ENCODE assay signal across 29 cellular contexts in genomic region chr10:103534621-103535498, GRCh38. TPM values are rescaled to one million over a fixed set of nuclear protein-coding genes. Genes with fewer than 3 reads are reported as not detected.
A peak's percentile ranks its signal among the peaks of the same experiment; 100 is the strongest.
DNase-seq lines count a peak whose midpoint lies in the region; ATAC-seq and TF ChIP-seq lines count a peak whose summit lies in the region.
"Had no signal": no experiment of that assay in that cellular context is flagged by ENCODE, and none has a peak within 500 bp of the region (broad histone marks: within the 10 kb centered on the region; RNA-seq: fewer than 3 reads in every experiment).

No MANE protein-coding gene starts in this region.

- no peak overlapping the region for H3K27ac Mint-ChIP-seq in WTC11
- H3K27ac Mint-ChIP-seq: activated naive CD8-positive, alpha-beta T cell treated with anti-CD3 and anti-CD28 coated beads, Interleukin-2, amount 50 U/mL, for 24 hours; activated T-helper 2 cell treated with anti-CD3 and anti-CD28 coated beads, Interferon-gamma antibody, Interleukin-2, Interleukin-4, amounts not matched to agents 10 μg/mL and 5 μg/mL and 100 μg/mL, durations not matched to agents 14 hours and 24 hours and 36 hours; brain; IgD-negative memory B cell; naive thymus-derived CD8-positive, alpha-beta T cell; stimulated activated naive CD8-positive, alpha-beta T cell treated with anti-CD3 and anti-CD28 coated beads, Interleukin-15, Interleukin-2, amounts not matched to agents 100 ng/mL and 50 ng/mL, for 24 hours; T-helper 1 cell treated with Interleukin-12 subunit alpha and Interleukin-12 subunit beta and Interleukin-4 antibody, amounts not matched to agents 30 μg/mL and 1 μg/mL, for 36 hours had no signal

- H3K56ac ChIP-seq in mesendoderm (ENCODE audit: low read length): no peak overlapping the region

- H3K4me3 ChIP-seq in left ventricle myocardium inferior (no peak overlapping the region), RWPE2 (ENCODE audit: severe bottlenecking) (no peak overlapping the region), mesendoderm (ENCODE audit: low read length) (no peak overlapping the region)
- H3K4me3 ChIP-seq: BLaER1 treated with 17β-estradiol and CSF1 and Interleukin-3, amounts not matched to agents 10 nM and 100 nM; colonic mucosa; SJCRH30; tibial nerve had no signal

- no peak overlapping the region for H2AK5ac ChIP-seq in mesendoderm (ENCODE audit: low read length)

- H4K5ac ChIP-seq in mesendoderm (ENCODE audit: low read length): no peak overlapping the region

- no peaks in the 10 kb centered on the region for H3K4me1 Mint-ChIP-seq in WTC11
- H3K4me1 Mint-ChIP-seq: activated naive CD8-positive, alpha-beta T cell treated with anti-CD3 and anti-CD28 coated beads, Interleukin-2, amount 50 U/mL, for 24 hours; brain; IgD-negative memory B cell; naive thymus-derived CD8-positive, alpha-beta T cell had no signal

- TF ChIP-seq CTCF in left ventricle myocardium inferior (IDR thresholded peaks at IDR 0.05; ENCODE audit: borderline replicate concordance) (no peak), RWPE2 (IDR thresholded peaks at IDR 0.05; ENCODE audit: poor library complexity, severe bottlenecking) (no peak), WTC11 (IDR thresholded peaks at IDR 0.05) (no peak)

- POLR2A ChIA-PET in WTC11 (lab: Charles Lee): no interaction called here

- CTCF ChIA-PET in WTC11 (lab: Charles Lee): interaction anchor here (0.6 to 1.6 kb wide), 5 partner anchors 8 to 58 kb away, joined by 3 to 7 read pairs (median 3); no protein-coding TSS in a partner anchor

- H3K9me3 ChIP-seq in left ventricle myocardium inferior (replicated peaks) (peaks cover 27% of the 10 kb centered on the region), RWPE2 (ENCODE audit: severe bottlenecking) (peaks cover 2% of the 10 kb centered on the region)
- H3K9me3 ChIP-seq: colonic mucosa had no signal

- H3K9ac ChIP-seq in mesendoderm (ENCODE audit: low read length): no peak overlapping the region
- H3K9ac ChIP-seq: BLaER1 treated with 17β-estradiol and CSF1 and Interleukin-3, amounts not matched to agents 10 nM and 100 nM had no signal

- DNase-seq in cardiac septum (ENCODE audit: low spot score) (peak; percentile 44), left ventricle myocardium inferior (no peak), RWPE2 (ENCODE audit: low spot score) (peak; percentile 25), mesendoderm (no peak), WTC11 (ENCODE audit: low spot score) (no peak), COLO668 (lab: John Stamatoyannopoulos, UW; ENCODE audit: unreplicated experiment) (no peak), HUDEP-2 (lab: John Stamatoyannopoulos, UW; ENCODE audit: unreplicated experiment in 76 of 76) (no peak)
- DNase-seq: activated CD4-positive, alpha-beta T cell treated with anti-CD3 and anti-CD28 coated beads, Interleukin-2, amount 50 U/mL, for 1 hour; activated CD8-positive, alpha-beta memory T cell treated with anti-CD3 and anti-CD28 coated beads, Interleukin-2, amount 50 U/mL, for 4 hours; activated naive CD8-positive, alpha-beta T cell treated with anti-CD3 and anti-CD28 coated beads, Interleukin-2, amount 50 U/mL, for 24 hours; colonic mucosa; DND-41; kidney glomerular epithelial cell; mammary epithelial cell; NCI-H1694 treated with DMSO at 0.1 percent for 48 hours; NCI-H446 treated with DMSO at 0.1 percent for 48 hours; SJCRH30; stimulated activated CD4-positive, alpha-beta T cell treated with anti-CD3 and anti-CD28 coated beads, Interleukin-4, amount 100 ng/mL, for 24 hours had no signal

- H3K9me3 Mint-ChIP-seq in WTC11: peaks cover 22% of the 10 kb centered on the region

- no peak overlapping the region for H3K18ac ChIP-seq in mesendoderm (ENCODE audit: low read length)

- H3K79me2 ChIP-seq in mesendoderm (ENCODE audit: control insufficient read depth, insufficient read depth, low read length): no peaks in the 10 kb centered on the region

- peaks cover 3% of the 10 kb centered on the region; the same call in 1 of the 2 replicates for H3K27me3 Mint-ChIP-seq in WTC11 (ENCODE audit: low read depth)

- H3K27ac ChIP-seq in left ventricle myocardium inferior (replicated peaks) (no peak overlapping the region), RWPE2 (ENCODE audit: poor library complexity, severe bottlenecking) (no peak overlapping the region), mesendoderm (ENCODE audit: low read depth, low read length) (no peak overlapping the region)
- H3K27ac ChIP-seq: BLaER1 treated with 17β-estradiol and CSF1 and Interleukin-3, amounts not matched to agents 10 nM and 100 nM; colonic mucosa; SJCRH30; tibial nerve had no signal

- H3K4me2 ChIP-seq in mesendoderm (ENCODE audit: low read length): no peak overlapping the region

- no peak overlapping the region for H2BK120ac ChIP-seq in mesendoderm (ENCODE audit: low read depth, low read length)

- intact Hi-C loops in cardiac septum (cut with DNase I): no loop called here
- intact Hi-C loops in left ventricle myocardium inferior (cut with micrococcal nuclease): no loop called here

- WGBS in mesendoderm (ENCODE audit: extremely low coverage, insufficient coverage, low lambda C conversion rate): no CpG with 5 or more reads among the region's 3 CpGs

- H3K4me1 ChIP-seq in left ventricle myocardium inferior (no peaks in the 10 kb centered on the region), RWPE2 (ENCODE audit: insufficient read depth, poor library complexity, severe bottlenecking) (no peaks in the 10 kb centered on the region), mesendoderm (ENCODE audit: control insufficient read depth, low read depth, low read length) (no peaks in the 10 kb centered on the region)
- H3K4me1 ChIP-seq: colonic mucosa, SJCRH30, tibial nerve had no signal

- no peak overlapping the region for H3K4ac ChIP-seq in mesendoderm (ENCODE audit: low read depth, low read length)

- no peaks in the 10 kb centered on the region for H3K79me1 ChIP-seq in mesendoderm (ENCODE audit: low read length)

- ATAC-seq in RWPE2 (ENCODE audit: low read depth): no peak
- ATAC-seq in HG03097 (IDR thresholded peaks at IDR 0.05; ENCODE audit: low FRiP score, unreplicated experiment): no peak
- no peak; the same call in 1 of the 2 replicates for ATAC-seq in WTC11
- ATAC-seq: activated naive CD8-positive, alpha-beta T cell treated with anti-CD3 and anti-CD28 coated beads, Interleukin-2, amount 50 U/mL, for 24 hours; naive thymus-derived CD8-positive, alpha-beta T cell had no signal

- H3K23ac ChIP-seq in mesendoderm (ENCODE audit: low read length): peak overlapping the region; percentile 30

- H4K8ac ChIP-seq in mesendoderm (ENCODE audit: low read depth, low read length): no peak overlapping the region

- H3K36me3 Mint-ChIP-seq in WTC11: peaks cover 13% of the 10 kb centered on the region
- H3K36me3 Mint-ChIP-seq: IgD-negative memory B cell had no signal

- no peak overlapping the region for H2BK5ac ChIP-seq in mesendoderm (ENCODE audit: low read length)

- H3K36me3 ChIP-seq in left ventricle myocardium inferior: no peaks in the 10 kb centered on the region
- H3K36me3 ChIP-seq in RWPE2 (ENCODE audit: low read depth): no peaks in the 10 kb centered on the region
- no peaks in the 10 kb centered on the region for H3K36me3 ChIP-seq in mesendoderm (ENCODE audit: control insufficient read depth, insufficient read depth, low read length)
- H3K36me3 ChIP-seq: BLaER1 treated with 17β-estradiol and CSF1 and Interleukin-3, amounts not matched to agents 10 nM and 100 nM; colonic mucosa; SJCRH30; tibial nerve had no signal

- H3K4me3 Mint-ChIP-seq in WTC11: no peak overlapping the region
- H3K4me3 Mint-ChIP-seq: activated naive CD8-positive, alpha-beta T cell treated with anti-CD3 and anti-CD28 coated beads, Interleukin-2, amount 50 U/mL, for 24 hours; brain; naive thymus-derived CD8-positive, alpha-beta T cell; stimulated activated naive CD8-positive, alpha-beta T cell treated with anti-CD3 and anti-CD28 coated beads, Interleukin-15, Interleukin-2, amounts not matched to agents 100 ng/mL and 50 ng/mL, for 24 hours; T-helper 1 cell treated with Interleukin-12 subunit alpha and Interleukin-12 subunit beta and Interleukin-4 antibody, amounts not matched to agents 30 μg/mL and 1 μg/mL, for 36 hours had no signal

- H3K27me3 ChIP-seq in left ventricle myocardium inferior (ENCODE audit: low read depth): peaks cover 40% of the 10 kb centered on the region
- H3K27me3 ChIP-seq in RWPE2 (ENCODE audit: insufficient read depth, poor library complexity, severe bottlenecking): no peaks in the 10 kb centered on the region
- H3K27me3 ChIP-seq in mesendoderm (ENCODE audit: insufficient read depth, low read length, poor library complexity): no peaks in the 10 kb centered on the region
- H3K27me3 ChIP-seq: BLaER1 treated with 17β-estradiol and CSF1 and Interleukin-3, amounts not matched to agents 10 nM and 100 nM; colonic mucosa; SJCRH30; tibial nerve had no signal

- no peak overlapping the region for H2BK15ac ChIP-seq in mesendoderm (replicated peaks; ENCODE audit: low read depth)

TF ChIP-seq in WTC11, 78 proteins besides CTCF, POLR2A, EP300 and RAD21 (continues in another document):
- TF ChIP-seq ZNF219 (CRISPR knock-in tag; IDR thresholded peaks at IDR 0.05; ENCODE audit: borderline replicate concordance): no peak
- no peak for TF ChIP-seq JUN (CRISPR knock-in tag; IDR thresholded peaks at IDR 0.05)
- TF ChIP-seq, protein P1, sequence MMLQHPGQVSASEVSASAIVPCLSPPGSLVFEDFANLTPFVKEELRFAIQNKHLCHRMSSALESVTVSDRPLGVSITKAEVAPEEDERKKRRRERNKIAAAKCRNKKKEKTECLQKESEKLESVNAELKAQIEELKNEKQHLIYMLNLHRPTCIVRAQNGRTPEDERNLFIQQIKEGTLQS (CRISPR knock-in tag; conservative IDR thresholded peaks at IDR 0.05): no peak
- no peak for TF ChIP-seq SOX15 (CRISPR knock-in tag; IDR thresholded peaks at IDR 0.05)
- no peak for TF ChIP-seq GRHL2 (CRISPR knock-in tag; IDR thresholded peaks at IDR 0.05; ENCODE audit: insufficient replicate concordance, severe bottlenecking)
- TF ChIP-seq, protein P2, sequence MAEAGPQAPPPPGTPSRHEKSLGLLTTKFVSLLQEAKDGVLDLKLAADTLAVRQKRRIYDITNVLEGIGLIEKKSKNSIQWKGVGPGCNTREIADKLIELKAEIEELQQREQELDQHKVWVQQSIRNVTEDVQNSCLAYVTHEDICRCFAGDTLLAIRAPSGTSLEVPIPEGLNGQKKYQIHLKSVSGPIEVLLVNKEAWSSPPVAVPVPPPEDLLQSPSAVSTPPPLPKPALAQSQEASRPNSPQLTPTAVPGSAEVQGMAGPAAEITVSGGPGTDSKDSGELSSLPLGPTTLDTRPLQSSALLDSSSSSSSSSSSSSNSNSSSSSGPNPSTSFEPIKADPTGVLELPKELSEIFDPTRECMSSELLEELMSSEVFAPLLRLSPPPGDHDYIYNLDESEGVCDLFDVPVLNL (CRISPR knock-in tag; IDR thresholded peaks at IDR 0.05; ENCODE audit: borderline replicate concordance, low read depth): no peak
- TF ChIP-seq NFATC4 (CRISPR knock-in tag; IDR thresholded peaks at IDR 0.05): no peak

RNA-seq across cellular contexts. Expression of gene NEURL1, which starts 41.4 kb away (rescaled TPM):
- total RNA-seq in cardiac septum: 0.54 TPM
- 0.14 TPM for total RNA-seq in left ventricle myocardium inferior
- 0.20 TPM for polyA plus RNA-seq in mesendoderm (2013, experiment 1 of 2)
- polyA plus RNA-seq in mesendoderm (2013, experiment 2 of 2): 0.20 TPM
- total RNA-seq in WTC11 (2021): 0.66 to 1.2 TPM (median 0.99 TPM) in 3 replicates
- total RNA-seq: osteoblast had no signal

RNA-seq across cellular contexts. Expression of gene CALHM3, which starts 55.8 kb away (rescaled TPM):
- total RNA-seq in cardiac septum (not detected), left ventricle myocardium inferior (not detected), WTC11 (2021) (0.13 to 0.18 TPM (median 0.16 TPM) in 3 replicates)
- polyA plus RNA-seq in mesendoderm (2013, experiment 1 of 2): 0.18 TPM
- polyA plus RNA-seq in mesendoderm (2013, experiment 2 of 2): 0.21 TPM
- total RNA-seq: A673; activated T-helper 2 cell treated with anti-CD3 and anti-CD28 coated beads, Interferon-gamma antibody, Interleukin-2, Interleukin-4, amounts not matched to agents 10 μg/mL and 5 μg/mL and 100 μg/mL, durations not matched to agents 14 hours and 24 hours and 36 hours; colonic mucosa; mammary epithelial cell; naive thymus-derived CD8-positive, alpha-beta T cell; osteoblast; SJCRH30; tibial nerve had no signal
- polyA plus RNA-seq: IgD-negative memory B cell; mammary epithelial cell; naive thymus-derived CD8-positive, alpha-beta T cell had no signal

Comparison
In these comparisons a context has a peak if more than half of its experiments do, and no peak if none do; other contexts are left out.
1. DNase-seq: peak in cardiac septum (single experiment) and RWPE2 (single experiment); none in left ventricle myocardium inferior (single experiment), mesendoderm (single experiment), WTC11 (single experiment), COLO668 (single experiment) and HUDEP-2 (0 of 76).